10 cellular contexts compared by ENCODE assay signal in genomic region chr3:71057526-71057894, GRCh38.
DNase-seq lines count a peak whose midpoint lies in the region; TF ChIP-seq lines count a peak whose summit lies in the region.
"Had no signal": no experiment of that assay in that cellular context is flagged by ENCODE, and none has a peak within 500 bp of the region (broad histone marks: within the 10 kb centered on the region; RNA-seq: fewer than 3 reads in every experiment).

No MANE protein-coding gene starts in this region.

- H3K4me3 Mint-ChIP-seq in stimulated activated naive CD8-positive, alpha-beta T cell treated with anti-CD3 and anti-CD28 coated beads, Interleukin-15, Interleukin-2, amounts not matched to agents 100 ng/mL and 50 ng/mL, for 24 hours, result peak overlapping the region; percentile 75
- H3K4me3 Mint-ChIP-seq: activated naive CD8-positive, alpha-beta T cell had no signal

- no peaks in the 10 kb centered on the region for H3K4me1 ChIP-seq in testis

- H3K27me3 Mint-ChIP-seq in stimulated activated naive CD8-positive, alpha-beta T cell treated with anti-CD3 and anti-CD28 coated beads, Interleukin-15, Interleukin-2, amounts not matched to agents 100 ng/mL and 50 ng/mL, for 24 hours, result no peaks in the 10 kb centered on the region
- H3K27me3 Mint-ChIP-seq: activated naive CD8-positive, alpha-beta T cell had no signal

- TF ChIP-seq CTCF in VCaP (conservative IDR thresholded peaks at IDR 0.05) (no peak), fibroblast of the aortic adventitia (IDR thresholded peaks at IDR 0.05; ENCODE audit: insufficient read depth, low read length) (no peak), testis (IDR thresholded peaks at IDR 0.05) (no peak)

- peaks cover 67% of the 10 kb centered on the region for H3K36me3 Mint-ChIP-seq in stimulated activated naive CD8-positive, alpha-beta T cell treated with anti-CD3 and anti-CD28 coated beads, Interleukin-15, Interleukin-2, amounts not matched to agents 100 ng/mL and 50 ng/mL, for 24 hours (ENCODE audit: low read depth)

- peak overlapping the region; percentile 37 for H3K4me3 ChIP-seq in fibroblast of the aortic adventitia (ENCODE audit: low read depth, low read length)
- H3K4me3 ChIP-seq in testis, result no peak overlapping the region
- H3K4me3 ChIP-seq: smooth muscle cell had no signal

- no peaks in the 10 kb centered on the region for H3K27me3 ChIP-seq in testis

- peaks cover 100% of the 10 kb centered on the region for H3K4me1 Mint-ChIP-seq in stimulated activated naive CD8-positive, alpha-beta T cell treated with anti-CD3 and anti-CD28 coated beads, Interleukin-15, Interleukin-2, amounts not matched to agents 100 ng/mL and 50 ng/mL, for 24 hours (ENCODE audit: low read depth)

- H3K9me3 ChIP-seq in testis, result no peaks in the 10 kb centered on the region

- peak overlapping the region; percentile 98 for H3K27ac Mint-ChIP-seq in stimulated activated naive CD8-positive, alpha-beta T cell treated with anti-CD3 and anti-CD28 coated beads, Interleukin-15, Interleukin-2, amounts not matched to agents 100 ng/mL and 50 ng/mL, for 24 hours
- H3K27ac Mint-ChIP-seq: activated naive CD8-positive, alpha-beta T cell had no signal

- H3K9me3 Mint-ChIP-seq in stimulated activated naive CD8-positive, alpha-beta T cell treated with anti-CD3 and anti-CD28 coated beads, Interleukin-15, Interleukin-2, amounts not matched to agents 100 ng/mL and 50 ng/mL, for 24 hours, result no peaks in the 10 kb centered on the region

- no peaks in the 10 kb centered on the region for H3K36me3 ChIP-seq in testis (ENCODE audit: low read depth, missing control alignments)

- 84 to 86% methylated on average over 4 of the region's 4 CpGs for WGBS in testis, 2 donors

- no peak for TF ChIP-seq POLR2A in testis (IDR thresholded peaks at IDR 0.05)

- peak; percentile 38 for DNase-seq in NCI-H2171 treated with DMSO at 0.1 percent for 48 hours (lab: John Stamatoyannopoulos, UW)
- no peak for DNase-seq in NCI-H2171 (lab: John Stamatoyannopoulos, UW)
- peak; percentile 40 for DNase-seq in fibroblast of the aortic adventitia (ENCODE audit: low read depth)
- no peak for DNase-seq in NCI-H2029 (lab: John Stamatoyannopoulos, UW)
- no peak for DNase-seq in testis
- no peak for DNase-seq in amygdala (lab: John Stamatoyannopoulos, UW)

- H3K27ac ChIP-seq in VCaP (peak overlapping the region; percentile 98), testis (no peak overlapping the region)

- intact Hi-C loops in testis (cut with DNase I; ENCODE audit: low total_unique reads), result no loop called here

Comparison
In these comparisons a context has a peak if more than half of its experiments do, and no peak if none do; other contexts are left out.
1. DNase-seq: peak in NCI-H2171 treated with DMSO at 0.1 percent for 48 hours (single experiment) and fibroblast of the aortic adventitia (single experiment); none in NCI-H2171 (single experiment), NCI-H2029 (single experiment), testis (single experiment) and amygdala (0 of 56).